Comparison of ENCODE assay signal across 29 cellular contexts in the genomic region with DNA sequence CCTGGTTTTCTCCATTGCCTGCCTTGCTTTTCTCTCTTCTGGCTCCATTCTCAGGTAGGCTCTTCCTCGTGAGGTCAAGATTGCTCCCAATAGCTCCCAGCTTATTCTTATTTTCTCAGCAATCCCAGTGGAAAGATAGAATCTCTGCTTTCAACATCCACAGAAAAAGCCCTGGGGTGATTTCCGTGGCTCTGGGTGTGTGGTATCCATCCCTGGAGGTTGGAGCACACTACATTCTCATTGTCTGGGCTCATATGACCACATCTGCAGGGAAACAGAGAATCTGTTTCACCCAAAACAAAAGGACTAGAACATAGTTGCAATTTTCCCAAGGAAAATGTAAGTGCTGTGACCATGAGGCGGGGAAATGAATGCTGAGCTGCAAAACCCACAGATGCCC.
"Had no signal": no experiment of that assay in that cellular context is flagged by ENCODE, and none has a peak within 500 bp of the region (broad histone marks: within the 10 kb centered on the region; RNA-seq: fewer than 3 reads in every experiment).

No MANE protein-coding gene starts in this region.

- H3K9me3 ChIP-seq: ovary, psoas muscle, right lobe of liver, sigmoid colon, stomach, thoracic aorta, thyroid gland, tibial nerve, upper lobe of right lung, vagina had no signal

- H3K27me3 Mint-ChIP-seq: stimulated activated naive CD8-positive, alpha-beta T cell treated with anti-CD3 and anti-CD28 coated beads, Interleukin-15, Interleukin-2, amounts not matched to agents 100 ng/mL and 50 ng/mL, for 24 hours had no signal

- H3K27ac Mint-ChIP-seq: natural killer cell treated with Interleukin-12 subunit alpha and Interleukin-12 subunit beta and Interleukin-15 and Interleukin-18, amount 100 ng/mL, for 72 hours; neural progenitor cell; progenitor cell of endocrine pancreas; stimulated activated effector memory CD8-positive, alpha-beta T cell treated with anti-CD3 and anti-CD28 coated beads, Interleukin-12 subunit alpha, Interleukin-12 subunit beta, amount 100 ng/mL, for 72 hours; stimulated activated naive B cell treated with anti-CD40 and anti-IgM and Interleukin-4, amounts not matched to agents 10 μg/mL and 1 μg/mL and 100 μg/mL, for 72 hours; stimulated activated naive CD8-positive, alpha-beta T cell treated with anti-CD3 and anti-CD28 coated beads, Interleukin-15, Interleukin-2, amounts not matched to agents 100 ng/mL and 50 ng/mL, for 24 hours; type B pancreatic cell had no signal

- H3K4me1 ChIP-seq: neural progenitor cell, parathyroid adenoma, psoas muscle, right lobe of liver, stomach, thyroid gland, tibial nerve, upper lobe of right lung, vagina had no signal

- H3K36me3 ChIP-seq: neural progenitor cell, ovary, right lobe of liver, sigmoid colon, stomach, thoracic aorta, thyroid gland, tibial nerve, upper lobe of right lung, vagina had no signal

- H3K27me3 ChIP-seq: neural progenitor cell, ovary, right lobe of liver, sigmoid colon, stomach, thyroid gland, tibial nerve, upper lobe of right lung, vagina had no signal

- H3K9me3 Mint-ChIP-seq: neural progenitor cell; stimulated activated effector memory CD8-positive, alpha-beta T cell treated with anti-CD3 and anti-CD28 coated beads, Interleukin-12 subunit alpha, Interleukin-12 subunit beta, amount 100 ng/mL, for 72 hours; stimulated activated naive CD8-positive, alpha-beta T cell treated with anti-CD3 and anti-CD28 coated beads, Interleukin-15, Interleukin-2, amounts not matched to agents 100 ng/mL and 50 ng/mL, for 24 hours had no signal

- H3K9ac ChIP-seq: neural progenitor cell, parathyroid adenoma had no signal

- H3K4me2 ChIP-seq: neural progenitor cell had no signal

- H3K27ac ChIP-seq: neural progenitor cell, ovary, parathyroid adenoma, psoas muscle, right lobe of liver, stomach, thoracic aorta, thyroid gland, tibial nerve, upper lobe of right lung, vagina had no signal

- H3K4me3 ChIP-seq: neural progenitor cell, ovary, psoas muscle, right lobe of liver, sigmoid colon, stomach, thoracic aorta, thyroid gland, tibial nerve, upper lobe of right lung, vagina had no signal

- H2AFZ ChIP-seq: neural progenitor cell, parathyroid adenoma had no signal

- H3K4me1 Mint-ChIP-seq: naive thymus-derived CD8-positive, alpha-beta T cell; stimulated activated effector memory CD8-positive, alpha-beta T cell treated with anti-CD3 and anti-CD28 coated beads, Interleukin-12 subunit alpha, Interleukin-12 subunit beta, amount 100 ng/mL, for 72 hours; stimulated activated naive B cell treated with anti-CD40 and anti-IgM and Interleukin-4, amounts not matched to agents 10 μg/mL and 1 μg/mL and 100 μg/mL, for 72 hours had no signal

- H3K4me3 Mint-ChIP-seq: naive thymus-derived CD8-positive, alpha-beta T cell; natural killer cell treated with Interleukin-12 subunit alpha and Interleukin-12 subunit beta and Interleukin-15 and Interleukin-18, amount 100 ng/mL, for 72 hours; nephron progenitor cell; neural progenitor cell; stimulated activated effector memory CD8-positive, alpha-beta T cell treated with anti-CD3 and anti-CD28 coated beads, Interleukin-12 subunit alpha, Interleukin-12 subunit beta, amount 100 ng/mL, for 72 hours; stimulated activated naive B cell treated with anti-CD40 and anti-IgM and Interleukin-4, amounts not matched to agents 10 μg/mL and 1 μg/mL and 100 μg/mL, for 72 hours; stimulated activated naive CD8-positive, alpha-beta T cell treated with anti-CD3 and anti-CD28 coated beads, Interleukin-15, Interleukin-2, amounts not matched to agents 100 ng/mL and 50 ng/mL, for 24 hours; type B pancreatic cell had no signal

- ATAC-seq: naive thymus-derived CD8-positive, alpha-beta T cell; natural killer cell treated with Interleukin-12 subunit alpha and Interleukin-12 subunit beta and Interleukin-15 and Interleukin-18, amount 100 ng/mL, for 72 hours; right cardiac atrium; right lobe of liver; stimulated activated effector memory CD8-positive, alpha-beta T cell treated with anti-CD3 and anti-CD28 coated beads, Interleukin-12 subunit alpha, Interleukin-12 subunit beta, amount 100 ng/mL, for 72 hours; stimulated activated naive B cell treated with anti-CD40 and anti-IgM and Interleukin-4, amounts not matched to agents 10 μg/mL and 1 μg/mL and 100 μg/mL, for 72 hours; upper lobe of right lung had no signal

- DNase-seq: naive thymus-derived CD8-positive, alpha-beta T cell; nephron progenitor cell; occipital lobe; ovary; posterior cingulate gyrus; psoas muscle; right cardiac atrium; right lobe of liver; sigmoid colon; small intestine; stimulated activated CD4-positive, alpha-beta T cell treated with anti-CD3 and anti-CD28 coated beads, Interleukin-15, amount 100 ng/mL, for 24 hours; stimulated activated CD4-positive, alpha-beta T cell treated with anti-CD3 and anti-CD28 coated beads, Interleukin-2, amount 100 ng/mL, for 24 hours; stimulated activated CD4-positive, alpha-beta T cell treated with anti-CD3 and anti-CD28 coated beads, Interleukin-2, amount 100 ng/mL, for 48 hours; stimulated activated CD4-positive, alpha-beta T cell treated with anti-CD3 and anti-CD28 coated beads, Interleukin-4, amount 100 ng/mL, for 24 hours; stimulated activated naive B cell treated with anti-CD40 and anti-IgM and Interleukin-4, amounts not matched to agents 10 μg/mL and 1 μg/mL and 100 μg/mL, for 72 hours; stimulated activated naive CD4-positive, alpha-beta T cell treated with Interleukin-2 at 50 U/mL for 16 hours; stomach; thyroid gland; upper lobe of right lung had no signal

- FAIRE-seq: small intestine had no signal

- H3K79me2 ChIP-seq: parathyroid adenoma had no signal

- H3K36me3 Mint-ChIP-seq: naive thymus-derived CD8-positive, alpha-beta T cell; natural killer cell treated with Interleukin-12 subunit alpha and Interleukin-12 subunit beta and Interleukin-15 and Interleukin-18, amount 100 ng/mL, for 72 hours; neural progenitor cell; stimulated activated effector memory CD8-positive, alpha-beta T cell treated with anti-CD3 and anti-CD28 coated beads, Interleukin-12 subunit alpha, Interleukin-12 subunit beta, amount 100 ng/mL, for 72 hours; stimulated activated naive B cell treated with anti-CD40 and anti-IgM and Interleukin-4, amounts not matched to agents 10 μg/mL and 1 μg/mL and 100 μg/mL, for 72 hours; type B pancreatic cell had no signal
